9 cellular contexts compared by ENCODE assay signal in genomic region chr17:21375757-21376584, GRCh38. TPM values are rescaled to one million over a fixed set of nuclear protein-coding genes. Genes with fewer than 3 reads are reported as not detected.
DNase-seq lines count a peak whose midpoint lies in the region; ATAC-seq, FAIRE-seq and TF ChIP-seq lines count a peak whose summit lies in the region.
"Had no signal": no experiment of that assay in that cellular context is flagged by ENCODE, and none has a peak within 500 bp of the region (broad histone marks: within the 10 kb centered on the region; RNA-seq: fewer than 3 reads in every experiment).

KCNJ12 (plus strand) TSS chr17:21376357; CDS start chr17:21415343, 38,986 bp downstream.

- H3K4me1 ChIP-seq in GM12878 (ENCODE audit: control insufficient read depth, insufficient read depth, low read length), result no peaks in the 10 kb centered on the region; the same call in 1 of the 2 replicates

- DNase-seq in NCI-H1092 treated with DMSO at 0.1 percent for 48 hours (lab: John Stamatoyannopoulos, UW) (peak; percentile 48), NCI-H1092 (lab: John Stamatoyannopoulos, UW) (no peak), GM12878 (ENCODE audit: low read depth, low spot score) (no peak), iris pigment epithelial cell (ENCODE audit: low read depth) (peak; percentile 43), hippocampal formation (lab: John Stamatoyannopoulos, UW) (no peak), HT-29 (ENCODE audit: low spot score) (no peak), mucosa of gallbladder (ENCODE audit: low spot score) (no peak)
- DNase-seq in stimulated activated effector memory CD8-positive, alpha-beta T cell treated with anti-CD3 and anti-CD28 coated beads, Interleukin-12 subunit alpha, Interleukin-12 subunit beta, amount 100 ng/mL, for 72 hours (ENCODE audit: low spot score in 2 of 2), result no peak

- no peaks in the 10 kb centered on the region for H3K36me3 Mint-ChIP-seq in stimulated activated effector memory CD8-positive, alpha-beta T cell treated with anti-CD3 and anti-CD28 coated beads, Interleukin-12 subunit alpha, Interleukin-12 subunit beta, amount 100 ng/mL, for 72 hours

- no peaks in the 10 kb centered on the region for H4K20me1 ChIP-seq in GM12878 (ENCODE audit: control insufficient read depth, insufficient read depth)

- no peak for FAIRE-seq in GM12878 (lab: Jason Lieb, UNC)

- TF ChIP-seq EP300 in GM12878 (IDR thresholded peaks at IDR 0.05; ENCODE audit: borderline replicate concordance in 1 of 2, control insufficient read depth in 1 of 2, low read depth in 2 of 2, low read length in 2 of 2), result no peak

- H3K9me3 Mint-ChIP-seq in stimulated activated effector memory CD8-positive, alpha-beta T cell treated with anti-CD3 and anti-CD28 coated beads, Interleukin-12 subunit alpha, Interleukin-12 subunit beta, amount 100 ng/mL, for 72 hours, result no peaks in the 10 kb centered on the region

- peaks cover 6% of the 10 kb centered on the region for H3K4me1 Mint-ChIP-seq in stimulated activated effector memory CD8-positive, alpha-beta T cell treated with anti-CD3 and anti-CD28 coated beads, Interleukin-12 subunit alpha, Interleukin-12 subunit beta, amount 100 ng/mL, for 72 hours

- no peak within 1 kb of the TSS for H2AFZ ChIP-seq in GM12878 (ENCODE audit: control insufficient read depth, low read depth, low read length)

- ATAC-seq in GM12878, result no peak
- no peak for ATAC-seq in stimulated activated effector memory CD8-positive, alpha-beta T cell treated with anti-CD3 and anti-CD28 coated beads, Interleukin-12 subunit alpha, Interleukin-12 subunit beta, amount 100 ng/mL, for 72 hours

- no peaks in the 10 kb centered on the region for H3K36me3 ChIP-seq in GM12878 (ENCODE audit: control insufficient read depth in 2 of 2, insufficient read depth in 2 of 2, low read length in 1 of 2)
- H3K36me3 ChIP-seq: SJSA1 had no signal

- RAD21 ChIA-PET in GM12878 (lab: Charles Lee; ENCODE audit: unreplicated experiment), result interaction anchor here (1.1 to 2.2 kb wide), 2 partner anchors 80 to 89 kb away, joined by 3 to 12 read pairs; no protein-coding TSS in a partner anchor

- TF ChIP-seq RAD21 in GM12878 (IDR thresholded peaks at IDR 0.05; ENCODE audit: insufficient read depth, low read depth, low read length), result no peak

- no peak within 1 kb of the TSS for H3K9ac ChIP-seq in GM12878 (ENCODE audit: control insufficient read depth, insufficient read depth, low read length)

- TF ChIP-seq POLR2A in GM12878 (IDR thresholded peaks at IDR 0.05; ENCODE audit: low read depth, low read length), result no peak

- H3K79me2 ChIP-seq in GM12878 (ENCODE audit: control insufficient read depth, insufficient read depth, low read length), result no peaks in the 10 kb centered on the region

- H3K4me2 ChIP-seq in GM12878 (ENCODE audit: control insufficient read depth, insufficient read depth), result no peak within 1 kb of the TSS

- H3K27ac ChIP-seq in GM12878 (ENCODE audit: control insufficient read depth, insufficient read depth), result no peak within 1 kb of the TSS
- H3K27ac ChIP-seq: SJSA1 had no signal

- no peak within 1 kb of the TSS for H3K4me3 ChIP-seq in GM12878
- H3K4me3 ChIP-seq: SJSA1 had no signal

- SMC1A ChIA-PET in GM12878 (lab: Charles Lee; ENCODE audit: uncharacterized antibody, unreplicated experiment), result no interaction called here

- H3K4me3 Mint-ChIP-seq in stimulated activated effector memory CD8-positive, alpha-beta T cell treated with anti-CD3 and anti-CD28 coated beads, Interleukin-12 subunit alpha, Interleukin-12 subunit beta, amount 100 ng/mL, for 72 hours, result peak within 1 kb of the TSS; percentile 46

- in situ Hi-C loops in GM12878 (cut with MboI), result no loop called here

- intact Hi-C loops in GM12878 (cut with micrococcal nuclease; ENCODE audit: unreplicated experiment), result loop anchor here (5.0 kb wide), 1 partner anchor 94 kb away; the partner anchor contains the start of gene MAP2K3

- no TSS peak for BruUV-seq in GM12878 (replicated peaks; lab: Mats Ljungman, UMichigan)

- H3K27ac Mint-ChIP-seq in stimulated activated effector memory CD8-positive, alpha-beta T cell treated with anti-CD3 and anti-CD28 coated beads, Interleukin-12 subunit alpha, Interleukin-12 subunit beta, amount 100 ng/mL, for 72 hours, result no peak within 1 kb of the TSS

- 12% methylated on average over 39 of the region's 69 CpGs for WGBS in GM12878 (ENCODE audit: insufficient coverage, insufficient replicate concordance, low lambda C conversion rate, missing lambda C conversion rate)

- no peaks in the 10 kb centered on the region for H3K9me3 ChIP-seq in GM12878 (replicated peaks; ENCODE audit: control insufficient read depth, insufficient read depth, low read length)
- H3K9me3 ChIP-seq: SJSA1 had no signal

- CTCF ChIA-PET in GM12878 (lab: Yijun Ruan, JAX), result interaction anchor here (1.1 to 1.5 kb wide), 4 partner anchors 88 to 247 kb away, joined by 3 to 5 read pairs (median 4); no protein-coding TSS in a partner anchor

- no peak for TF ChIP-seq CTCF in GM12878 (IDR thresholded peaks at IDR 0.05 in 2 of 3, conservative IDR thresholded peaks at IDR 0.05 in 1 of 3; ENCODE audit: control insufficient read depth in 2 of 3, extremely low read depth in 1 of 3, insufficient read depth in 1 of 3, low read depth in 3 of 3, low read length in 3 of 3)

- POLR2A ChIA-PET in GM12878 (lab: Charles Lee), result no interaction called here

- no peaks in the 10 kb centered on the region; a peak in 2 of 4 replicates for H3K27me3 ChIP-seq in GM12878 (replicated peaks in 1 of 2; ENCODE audit: control insufficient read depth in 2 of 2, insufficient read depth in 2 of 2, low read length in 1 of 2)

TF ChIP-seq in GM12878, 131 proteins besides CTCF, POLR2A, EP300 and RAD21:
- TF ChIP-seq BHLHE40 (IDR thresholded peaks at IDR 0.05; ENCODE audit: borderline replicate concordance in 1 of 2, low read depth in 2 of 2, low read length in 1 of 2), result peak in 1 of 2 experiments; percentile 38; a peak in 2 of 4 replicates
- no peak for TF ChIP-seq CBX3 (IDR thresholded peaks at IDR 0.05; ENCODE audit: borderline replicate concordance, low read depth)
- no peak for TF ChIP-seq IKZF1 (conservative IDR thresholded peaks at IDR 0.05)
- peak; percentile 49 for TF ChIP-seq BCL3 (IDR thresholded peaks at IDR 0.05; ENCODE audit: borderline replicate concordance, insufficient read depth, low read depth, low read length, poor library complexity, severe bottlenecking)

RNA-seq across cellular contexts. Expression of gene KCNJ12, which starts in this region (rescaled TPM):
- total RNA-seq in GM12878 (2013; cell fraction: nucleolus; rRNA removed), result not detected in 2 replicates
- 0.11 and 0.17 TPM in 2 replicates for total RNA-seq in GM12878 (2014; rRNA removed)
- 0.05 and 0.09 TPM in 2 replicates for total RNA-seq in GM12878 (2014; rRNA removed; fragmentation: Illumina TruSeq; extraction: Trizol)
- 0.21 and 0.32 TPM in 2 replicates for total RNA-seq in GM12878 (2021)
- not detected for polyA plus RNA-seq in GM12878 (2011; ENCODE audit: low read depth)
- polyA plus RNA-seq in GM12878 (2011; rRNA removed), result 0.05 TPM in 1 of 2 replicates, not detected in the other
- 0.06 and 0.08 TPM in 2 replicates for polyA plus RNA-seq in GM12878 (2011; cell fraction: cytosol; rRNA removed)
- 0.12 and 0.15 TPM in 2 replicates for polyA plus RNA-seq in GM12878 (2011; cell fraction: nucleus; rRNA removed)
- polyA plus RNA-seq in GM12878 (2012), result 0.06 TPM in 1 of 2 replicates, not detected in the other
- polyA plus RNA-seq in GM12878 (2014; fragmentation: Illumina TruSeq; extraction: Trizol), result 0.03 and 0.04 TPM in 2 replicates
- not detected for polyA plus RNA-seq in GM12878 (2014; fragmentation: Nextera tagmentation; extraction: Ambion mirVana)
- polyA plus RNA-seq in GM12878 (2014; rRNA removed), result 0.13 and 0.15 TPM in 2 replicates
- polyA plus RNA-seq in GM12878 (2016; fragmentation: Nextera tagmentation; extraction: Ambion mirVana), result under 1 TPM in 1 of 2 experiments, not detected in 1; 0.07 TPM
- polyA minus RNA-seq in GM12878 (2011; rRNA and poly(A)+ RNA removed), result 0.31 TPM in 1 of 2 replicates, not detected in the other
- polyA minus RNA-seq in GM12878 (2011; cell fraction: cytosol; rRNA and poly(A)+ RNA removed), result 0.21 and 0.27 TPM in 2 replicates
- 0.19 TPM in 1 of 2 replicates, not detected in the other for polyA minus RNA-seq in GM12878 (2011; cell fraction: nucleus; rRNA and poly(A)+ RNA removed)
- not detected in 2 replicates for total RNA-seq in HT-29 (2014; rRNA removed; shearing (Covaris generic))
- 2.4 TPM for total RNA-seq in mucosa of gallbladder
- total RNA-seq: SJSA1 had no signal

Comparison
In these comparisons a context has a peak if more than half of its experiments do, and no peak if none do; other contexts are left out.
1. DNase-seq: peak in NCI-H1092 treated with DMSO at 0.1 percent for 48 hours (single experiment) and iris pigment epithelial cell (single experiment); none in NCI-H1092 (single experiment), GM12878 (single experiment), stimulated activated effector memory CD8-positive, alpha-beta T cell treated with anti-CD3 and anti-CD28 coated beads, Interleukin-12 subunit alpha, Interleukin-12 subunit beta, amount 100 ng/mL, for 72 hours (0 of 2), hippocampal formation (0 of 2), HT-29 (single experiment) and mucosa of gallbladder (single experiment).